8 cellular contexts compared by ENCODE assay signal in the genomic region with DNA sequence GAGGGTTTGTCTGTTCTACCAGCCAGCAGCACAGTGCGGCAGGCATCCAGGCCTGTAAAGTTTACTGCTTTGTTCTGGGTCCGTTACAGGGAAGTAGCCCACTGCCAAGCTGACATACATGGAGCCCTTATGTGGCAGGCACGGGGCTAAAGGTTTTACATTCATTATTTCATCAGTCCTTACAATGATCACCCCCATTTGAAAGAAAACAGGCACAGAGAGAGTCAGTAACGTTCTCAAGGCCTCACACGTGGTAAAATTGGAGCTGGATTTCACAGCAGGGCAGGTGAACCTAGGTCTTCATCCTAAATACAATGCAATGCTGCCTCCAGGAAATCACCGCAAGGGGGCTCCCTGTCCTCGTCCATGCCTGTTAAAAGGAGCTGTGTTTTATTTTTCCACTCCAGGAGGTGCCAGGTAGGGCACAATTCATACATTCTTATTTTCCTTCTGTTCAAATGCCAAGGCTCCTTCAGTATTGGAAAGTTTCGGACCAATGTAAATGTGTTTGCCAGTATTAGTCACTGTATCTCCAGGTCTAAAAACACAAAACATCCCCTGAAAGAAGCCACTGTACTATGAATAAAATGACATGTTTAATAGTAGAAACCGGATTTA.
A peak's percentile ranks its signal among the peaks of the same experiment; 100 is the strongest.
DNase-seq lines count a peak whose midpoint lies in the region; ATAC-seq, FAIRE-seq and TF ChIP-seq lines count a peak whose summit lies in the region.

No MANE protein-coding gene starts in this region.

- no peaks in the 10 kb centered on the region for H3K4me1 Mint-ChIP-seq in activated T-cell treated with anti-CD3 and anti-CD28 coated beads, Interleukin-2, amount 50 U/mL, for 24 hours (ENCODE audit: low read depth)
- H3K4me1 Mint-ChIP-seq in MCF 10A (ENCODE audit: insufficient read depth, unreplicated experiment), result no peaks in the 10 kb centered on the region

- H3K9ac ChIP-seq in keratinocyte (ENCODE audit: control insufficient read depth, extremely low read depth, insufficient read depth, low read length), result no peak overlapping the region

- peaks cover 18% of the 10 kb centered on the region for H3K27me3 Mint-ChIP-seq in activated T-cell treated with anti-CD3 and anti-CD28 coated beads, Interleukin-2, amount 50 U/mL, for 24 hours
- no peaks in the 10 kb centered on the region for H3K27me3 Mint-ChIP-seq in MCF 10A (ENCODE audit: insufficient read depth, unreplicated experiment)

- no peak overlapping the region for H2AFZ ChIP-seq in keratinocyte (ENCODE audit: control insufficient read depth, low read length)

- peak; percentile 49 for DNase-seq in activated T-cell treated with anti-CD3 and anti-CD28 coated beads, Interleukin-2, amount 50 U/mL, for 24 hours
- DNase-seq in activated T-cell treated with anti-CD3 and anti-CD28 coated beads for 4 hours, result no peak
- DNase-seq in Panc1 (ENCODE audit: low read depth, low spot score), result peak; percentile 28
- no peak for DNase-seq in MCF 10A (ENCODE audit: unreplicated experiment)
- DNase-seq in keratinocyte (ENCODE audit: low read depth, low spot score), result peak; percentile 1
- DNase-seq in stimulated activated CD4-positive, alpha-beta T cell treated with anti-CD3 and anti-CD28 coated beads, TNF-alpha, amount 100 ng/mL, for 24 hours (ENCODE audit: low read depth in 3 of 3), result peak; percentile 1 to 37 (median 6)
- DNase-seq in DMS79 treated with DMSO at 0.1 percent for 48 hours (lab: John Stamatoyannopoulos, UW), result no peak

- H3K36me3 ChIP-seq in Panc1 (ENCODE audit: control insufficient read depth, insufficient read depth, low read length), result no peaks in the 10 kb centered on the region
- no peaks in the 10 kb centered on the region for H3K36me3 ChIP-seq in keratinocyte (ENCODE audit: control insufficient read depth in 2 of 2, extremely low read depth in 1 of 2, insufficient read depth in 2 of 2, low read length in 2 of 2)

- FAIRE-seq in keratinocyte (lab: Jason Lieb, UNC), result no peak

- in situ Hi-C loops in Panc1 (cut with HindIII; ENCODE audit: low pct_unique_long_range_greater_than_20kb, low sequenced_read_pairs), result no loop called here

- CTCF ChIA-PET in Panc1 (lab: Charles Lee) (interaction anchor here (0.7 to 0.8 kb wide), 2 partner anchors 325 to 358 kb away, joined by 3 to 4 read pairs; no protein-coding TSS in a partner anchor), MCF 10A (lab: Yijun Ruan, JAX) (interaction anchor here (0.7 to 2.4 kb wide), 6 partner anchors 26 to 671 kb away, joined by 3 to 16 read pairs (median 3); no protein-coding TSS in a partner anchor)

- POLR2A ChIA-PET in Panc1 (lab: Charles Lee), result no interaction called here
- POLR2A ChIA-PET in MCF 10A (lab: Yijun Ruan, JAX), result no interaction called here

- H3K27ac Mint-ChIP-seq in activated T-cell treated with anti-CD3 and anti-CD28 coated beads, Interleukin-2, amount 50 U/mL, for 24 hours, result no peak overlapping the region
- no peak overlapping the region for H3K27ac Mint-ChIP-seq in MCF 10A (ENCODE audit: low read depth, unreplicated experiment)

- H3K9me1 ChIP-seq in keratinocyte (ENCODE audit: control insufficient read depth, extremely low read depth, insufficient read depth, low read length), result no peaks in the 10 kb centered on the region

- no peak overlapping the region for H3K4me2 ChIP-seq in keratinocyte (ENCODE audit: control insufficient read depth, extremely low read depth, insufficient read depth, low read depth, low read length)

- H3K9me3 Mint-ChIP-seq in activated T-cell treated with anti-CD3 and anti-CD28 coated beads, Interleukin-2, amount 50 U/mL, for 24 hours, result no peaks in the 10 kb centered on the region
- H3K9me3 Mint-ChIP-seq in MCF 10A (ENCODE audit: unreplicated experiment), result no peaks in the 10 kb centered on the region

- dilution Hi-C loops in keratinocyte (cut with MboI; ENCODE audit: extremely low pct_ligation_motif_present, low sequenced_read_pairs), result no loop called here

- H3K36me3 Mint-ChIP-seq in activated T-cell treated with anti-CD3 and anti-CD28 coated beads, Interleukin-2, amount 50 U/mL, for 24 hours (ENCODE audit: low read depth), result no peaks in the 10 kb centered on the region
- no peaks in the 10 kb centered on the region for H3K36me3 Mint-ChIP-seq in MCF 10A (ENCODE audit: insufficient read depth, unreplicated experiment)

- TF ChIP-seq CTCF in Panc1 (IDR thresholded peaks at IDR 0.05) (peak; percentile 73), MCF 10A (IDR thresholded peaks at IDR 0.05; ENCODE audit: unreplicated experiment) (peak; percentile 69), keratinocyte (optimal IDR thresholded peaks at IDR 0.05 in 1 of 3, IDR thresholded peaks at IDR 0.05 in 1 of 3, conservative IDR thresholded peaks at IDR 0.05 in 1 of 3; ENCODE audit: extremely low read depth in 1 of 3, insufficient read depth in 2 of 3, low read length in 3 of 3) (peak; percentile 82 to 88 (median 87))

- BruUV-seq in Panc1 (replicated peaks; lab: Mats Ljungman, UMichigan) (no TSS peak), MCF 10A (replicated peaks; lab: Mats Ljungman, UMichigan) (no TSS peak)

- no peaks in the 10 kb centered on the region for H3K79me2 ChIP-seq in keratinocyte (ENCODE audit: control insufficient read depth, insufficient read depth, low read length)

- no peak overlapping the region for H3K4me3 ChIP-seq in Panc1 (ENCODE audit: low read depth in 2 of 2, low read length in 2 of 2)
- H3K4me3 ChIP-seq in keratinocyte (ENCODE audit: control insufficient read depth in 2 of 3, extremely low read depth in 1 of 3, insufficient read depth in 2 of 3, low read depth in 1 of 3, low read length in 3 of 3), result no peak overlapping the region

- ATAC-seq in HG03565 (IDR thresholded peaks at IDR 0.05; ENCODE audit: unreplicated experiment) (peak; percentile 65), Panc1 (peak; percentile 70; the same call in 1 of the 2 replicates)

- intact Hi-C loops in Panc1 (cut with micrococcal nuclease; ENCODE audit: unreplicated experiment) (loop anchor here (5.0 to 10.0 kb wide), 2 partner anchors 239 to 346 kb away; no protein-coding TSS in a partner anchor), MCF 10A (cut with micrococcal nuclease) (loop anchor here (1.0 kb wide), 4 partner anchors 237 to 594 kb away; no protein-coding TSS in a partner anchor)

- H3K27ac ChIP-seq in Panc1 (ENCODE audit: low read length) (no peak overlapping the region), keratinocyte (ENCODE audit: control insufficient read depth, insufficient read depth, low read length) (no peak overlapping the region)

- H3K4me1 ChIP-seq in Panc1 (ENCODE audit: control insufficient read depth, insufficient read depth, low read length) (no peaks in the 10 kb centered on the region), keratinocyte (ENCODE audit: control insufficient read depth, extremely low read depth, insufficient read depth, low read length) (no peaks in the 10 kb centered on the region)

- no peak overlapping the region for H3K4me3 Mint-ChIP-seq in activated T-cell treated with anti-CD3 and anti-CD28 coated beads, Interleukin-2, amount 50 U/mL, for 24 hours
- H3K4me3 Mint-ChIP-seq in MCF 10A (ENCODE audit: unreplicated experiment), result no peak overlapping the region

- H4K20me1 ChIP-seq in keratinocyte (ENCODE audit: control insufficient read depth, extremely low read depth, insufficient read depth, low read length), result no peaks in the 10 kb centered on the region

- H3K27me3 ChIP-seq in Panc1 (ENCODE audit: control insufficient read depth, insufficient read depth, low read length), result no peaks in the 10 kb centered on the region
- no peaks in the 10 kb centered on the region for H3K27me3 ChIP-seq in keratinocyte (ENCODE audit: control insufficient read depth, extremely low read depth, insufficient read depth, low read length)

- H3K9me3 ChIP-seq in Panc1 (ENCODE audit: control insufficient read depth, insufficient read depth, low read depth, low read length) (no peaks in the 10 kb centered on the region), keratinocyte (ENCODE audit: control insufficient read depth, low read depth, low read length) (no peaks in the 10 kb centered on the region)

Comparison
In these comparisons a context has a peak if more than half of its experiments do, and no peak if none do; other contexts are left out.
1. DNase-seq: peak in activated T-cell treated with anti-CD3 and anti-CD28 coated beads, Interleukin-2, amount 50 U/mL, for 24 hours (single experiment), Panc1 (single experiment), keratinocyte (single experiment) and stimulated activated CD4-positive, alpha-beta T cell treated with anti-CD3 and anti-CD28 coated beads, TNF-alpha, amount 100 ng/mL, for 24 hours (3 of 3); none in activated T-cell treated with anti-CD3 and anti-CD28 coated beads for 4 hours (single experiment), MCF 10A (single experiment) and DMS79 treated with DMSO at 0.1 percent for 48 hours (single experiment).
2. Peak in every context shown above with its lines, with median percentiles within 50 percentile points of each other: CTCF ChIP-seq.